ENCODE assay signal across 19 cellular contexts in the genomic region with DNA sequence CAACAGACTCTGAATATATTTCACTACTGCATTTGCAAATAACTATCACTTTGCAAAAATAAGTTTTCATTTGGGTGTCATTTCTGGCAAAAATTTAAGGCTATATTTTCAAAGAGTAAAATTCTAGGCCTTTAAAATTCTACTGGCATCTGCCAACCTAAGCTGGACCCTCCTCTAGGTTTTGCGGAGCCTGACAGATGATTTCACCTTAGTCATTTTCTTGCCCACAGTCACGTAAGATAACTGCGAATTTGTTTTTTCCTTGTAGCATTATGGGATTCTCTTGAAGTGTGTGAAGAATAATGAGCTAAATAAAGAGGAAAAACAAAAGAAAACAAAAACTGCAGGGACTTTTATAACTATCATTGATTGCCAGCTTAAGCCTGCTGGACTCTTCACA. TPM values are rescaled to one million over a fixed set of nuclear protein-coding genes. Genes with fewer than 3 reads are reported as not detected.
DNase-seq lines count a peak whose midpoint lies in the region; TF ChIP-seq lines count a peak whose summit lies in the region.
"Had no signal": no experiment of that assay in that cellular context is flagged by ENCODE, and none has a peak within 500 bp of the region (broad histone marks: within the 10 kb centered on the region; RNA-seq: fewer than 3 reads in every experiment).

No MANE protein-coding gene starts in this region.

- H2AFZ ChIP-seq in mammary epithelial cell (ENCODE audit: low read depth, low read length) (no peak overlapping the region), osteoblast (ENCODE audit: low read length) (no peak overlapping the region)

- H3K4me3 ChIP-seq in breast epithelium (peak overlapping the region in 2 of 3 donors; percentile 12 to 17), mammary epithelial cell (replicated peaks in 1 of 3; ENCODE audit: insufficient read depth in 1 of 3, low read depth in 2 of 3, low read length in 3 of 3) (no peak overlapping the region), osteoblast (ENCODE audit: insufficient read depth, low read length) (no peak overlapping the region), tibial nerve (peak overlapping the region; percentile 3 to 82 (median 8))
- H3K4me3 ChIP-seq: BLaER1 treated with 17β-estradiol and CSF1 and Interleukin-3, amounts not matched to agents 10 nM and 100 nM had no signal

- no peak overlapping the region for H3K4me3 Mint-ChIP-seq in chondrocyte (ENCODE audit: unreplicated experiment)
- no peak overlapping the region for H3K4me3 Mint-ChIP-seq in T-helper 2 cell treated with Interferon-gamma antibody and Interleukin-4, amounts not matched to agents 5 μg/mL and 100 μg/mL, for 36 hours
- H3K4me3 Mint-ChIP-seq: CD8-positive, alpha-beta memory T cell had no signal

- no peaks in the 10 kb centered on the region for H3K9me3 Mint-ChIP-seq in chondrocyte (ENCODE audit: low read depth)
- no peaks in the 10 kb centered on the region for H3K9me3 Mint-ChIP-seq in T-helper 2 cell treated with Interferon-gamma antibody and Interleukin-4, amounts not matched to agents 5 μg/mL and 100 μg/mL, for 36 hours

- dilution Hi-C loops in mammary epithelial cell (cut with HindIII; ENCODE audit: low sequenced_read_pairs), result no loop called here

- H4K20me1 ChIP-seq in mammary epithelial cell (ENCODE audit: insufficient read depth, low read length) (no peaks in the 10 kb centered on the region), osteoblast (ENCODE audit: insufficient read depth, low read length) (no peaks in the 10 kb centered on the region)
- H4K20me1 ChIP-seq: BLaER1 treated with 17β-estradiol and CSF1 and Interleukin-3, amounts not matched to agents 10 nM and 100 nM had no signal

- peaks cover 41% of the 10 kb centered on the region for H3K4me1 Mint-ChIP-seq in chondrocyte (ENCODE audit: low read depth)
- H3K4me1 Mint-ChIP-seq in T-helper 2 cell treated with Interferon-gamma antibody and Interleukin-4, amounts not matched to agents 5 μg/mL and 100 μg/mL, for 36 hours (ENCODE audit: low read depth), result no peaks in the 10 kb centered on the region
- H3K4me1 Mint-ChIP-seq: CD8-positive, alpha-beta memory T cell had no signal

- H3K4me2 ChIP-seq in mammary epithelial cell (ENCODE audit: insufficient read depth, low read depth, low read length), result no peak overlapping the region
- peak overlapping the region; percentile 23 for H3K4me2 ChIP-seq in osteoblast (ENCODE audit: insufficient read depth, low read length)
- H3K4me2 ChIP-seq: BLaER1 treated with 17β-estradiol and CSF1 and Interleukin-3, amounts not matched to agents 10 nM and 100 nM had no signal

- TF ChIP-seq POLR2A in breast epithelium (IDR thresholded peaks at IDR 0.05) (no peak), tibial nerve (IDR thresholded peaks at IDR 0.05) (no peak)

- TF ChIP-seq EP300 in tibial nerve (IDR thresholded peaks at IDR 0.05), result no peak

- H3K4me1 ChIP-seq in breast epithelium (no peaks in the 10 kb centered on the region), mammary epithelial cell (ENCODE audit: insufficient read depth, low read length) (no peaks in the 10 kb centered on the region), osteoblast (ENCODE audit: insufficient read depth, low read length) (peaks cover 3% of the 10 kb centered on the region), tibial nerve (peaks cover 0 to 18% (median 3%) of the 10 kb centered on the region in 4 donors)
- H3K4me1 ChIP-seq: BLaER1 treated with 17β-estradiol and CSF1 and Interleukin-3, amounts not matched to agents 10 nM and 100 nM had no signal

- H3K27ac ChIP-seq in breast epithelium, result no peak overlapping the region
- H3K27ac ChIP-seq in mammary epithelial cell (ENCODE audit: insufficient read depth, low read depth, low read length), result no peak overlapping the region
- H3K27ac ChIP-seq in osteoblast (ENCODE audit: low read depth, low read length), result no peak overlapping the region
- H3K27ac ChIP-seq in tibial nerve, result peak overlapping the region in 3 of 4 donors; percentile 55 to 94 (median 90)
- H3K27ac ChIP-seq: BLaER1 treated with 17β-estradiol and CSF1 and Interleukin-3, amounts not matched to agents 10 nM and 100 nM; RWPE1 had no signal

- H3K79me2 ChIP-seq in mammary epithelial cell (ENCODE audit: insufficient read depth, low read length) (no peaks in the 10 kb centered on the region), osteoblast (ENCODE audit: insufficient read depth, low read length) (peaks cover 18% of the 10 kb centered on the region)

- no peaks in the 10 kb centered on the region for H3K36me3 ChIP-seq in breast epithelium
- no peaks in the 10 kb centered on the region for H3K36me3 ChIP-seq in mammary epithelial cell (ENCODE audit: insufficient read depth, low read length)
- no peaks in the 10 kb centered on the region for H3K36me3 ChIP-seq in osteoblast (ENCODE audit: insufficient read depth, low read length)
- no peaks in the 10 kb centered on the region for H3K36me3 ChIP-seq in tibial nerve
- H3K36me3 ChIP-seq: BLaER1 treated with 17β-estradiol and CSF1 and Interleukin-3, amounts not matched to agents 10 nM and 100 nM had no signal

- no TSS peak for BruUV-seq in mammary epithelial cell (replicated peaks; lab: Mats Ljungman, UMichigan)

- H3K9ac ChIP-seq in mammary epithelial cell (ENCODE audit: insufficient read depth, low read length), result no peak overlapping the region
- H3K9ac ChIP-seq: BLaER1 treated with 17β-estradiol and CSF1 and Interleukin-3, amounts not matched to agents 10 nM and 100 nM had no signal

- TF ChIP-seq CTCF in breast epithelium (IDR thresholded peaks at IDR 0.05) (no peak), mammary epithelial cell (conservative IDR thresholded peaks at IDR 0.05 in 1 of 2, IDR thresholded peaks at IDR 0.05 in 1 of 2; ENCODE audit: extremely low read depth in 1 of 2, insufficient read depth in 1 of 2, low read depth in 1 of 2, low read length in 2 of 2) (no peak), chondrocyte (IDR thresholded peaks at IDR 0.05) (no peak), osteoblast (IDR thresholded peaks at IDR 0.05; ENCODE audit: extremely low read depth, low read depth, low read length) (no peak), tibial nerve (IDR thresholded peaks at IDR 0.05) (no peak)

- in situ Hi-C loops in mammary epithelial cell (cut with MboI; ENCODE audit: low sequenced_read_pairs in 2 of 2), result no loop called here

- H3K27me3 ChIP-seq in breast epithelium, result peaks cover 0 to 10% of the 10 kb centered on the region in 2 donors
- H3K27me3 ChIP-seq in mammary epithelial cell (ENCODE audit: insufficient read depth, low read length), result no peaks in the 10 kb centered on the region
- no peaks in the 10 kb centered on the region for H3K27me3 ChIP-seq in osteoblast (ENCODE audit: insufficient read depth, low read length)
- H3K27me3 ChIP-seq in tibial nerve, result no peaks in the 10 kb centered on the region
- H3K27me3 ChIP-seq: BLaER1 treated with 17β-estradiol and CSF1 and Interleukin-3, amounts not matched to agents 10 nM and 100 nM had no signal

- CTCF ChIA-PET in mammary epithelial cell (lab: Charles Lee; ENCODE audit: low non-redundant PET), result no interaction called here

- no peaks in the 10 kb centered on the region for H3K36me3 Mint-ChIP-seq in chondrocyte (ENCODE audit: low read depth)
- H3K36me3 Mint-ChIP-seq in T-helper 2 cell treated with Interferon-gamma antibody and Interleukin-4, amounts not matched to agents 5 μg/mL and 100 μg/mL, for 36 hours (ENCODE audit: low read depth), result no peaks in the 10 kb centered on the region
- H3K36me3 Mint-ChIP-seq: CD8-positive, alpha-beta memory T cell had no signal

- H3K27me3 Mint-ChIP-seq in chondrocyte (ENCODE audit: low read depth), result no peaks in the 10 kb centered on the region
- H3K27me3 Mint-ChIP-seq in T-helper 2 cell treated with Interferon-gamma antibody and Interleukin-4, amounts not matched to agents 5 μg/mL and 100 μg/mL, for 36 hours (ENCODE audit: low read depth), result no peaks in the 10 kb centered on the region
- H3K27me3 Mint-ChIP-seq: CD8-positive, alpha-beta memory T cell had no signal

- H3K9me3 ChIP-seq in breast epithelium (no peaks in the 10 kb centered on the region), mammary epithelial cell (replicated peaks; ENCODE audit: insufficient read depth, low read length) (no peaks in the 10 kb centered on the region), osteoblast (ENCODE audit: low read depth, low read length) (no peaks in the 10 kb centered on the region), tibial nerve (no peaks in the 10 kb centered on the region)
- H3K9me3 ChIP-seq: BLaER1 treated with 17β-estradiol and CSF1 and Interleukin-3, amounts not matched to agents 10 nM and 100 nM had no signal

- DNase-seq in breast epithelium (ENCODE audit: low spot score in 2 of 2) (no peak), mammary epithelial cell (no peak), chondrocyte (ENCODE audit: low spot score) (no peak), osteoblast (ENCODE audit: insufficient read length, low spot score, missing footprints) (no peak), tibial nerve (ENCODE audit: low spot score in 2 of 2) (no peak), NCI-H2227 treated with DMSO at 0.1 percent for 48 hours (lab: John Stamatoyannopoulos, UW) (no peak)
- DNase-seq in T-helper 2 cell treated with Interferon-gamma antibody and Interleukin-4, amounts not matched to agents 5 μg/mL and 100 μg/mL, for 36 hours (ENCODE audit: low spot score), result no peak
- DNase-seq: CD8-positive, alpha-beta memory T cell; DMS79 treated with DMSO at 0.1 percent for 48 hours; H7; KG1; NCI-H146; NCI-H2081; NCI-H526 treated with DMSO at 0.1 percent for 48 hours; PC-3 had no signal

- peak overlapping the region; percentile 68 for H3K27ac Mint-ChIP-seq in chondrocyte (ENCODE audit: unreplicated experiment)
- H3K27ac Mint-ChIP-seq in T-helper 2 cell treated with Interferon-gamma antibody and Interleukin-4, amounts not matched to agents 5 μg/mL and 100 μg/mL, for 36 hours, result no peak overlapping the region
- H3K27ac Mint-ChIP-seq: CD8-positive, alpha-beta memory T cell had no signal

- 91% methylated on average over 3 of the region's 3 CpGs for WGBS in mammary epithelial cell (ENCODE audit: low coverage, missing lambda C conversion rate)
- WGBS in tibial nerve, 2 donors, result 60 to 66% methylated on average over 3 of the region's 3 CpGs

- intact Hi-C loops in breast epithelium (cut with DNase I; ENCODE audit: low total_unique reads) (no loop called here), mammary epithelial cell (cut with micrococcal nuclease) (no loop called here)

RNA-seq across cellular contexts. Expression of a gene that starts 7.8 kb away (rescaled TPM):
- 10 to 100 TPM in 2 of 3 donors, 1 to 10 TPM in 1; 6.4 to 19.7 (median 14.2) TPM for total RNA-seq in breast epithelium
- not detected for total RNA-seq in mammary epithelial cell
- not detected for polyA plus RNA-seq in mammary epithelial cell
- not detected for polyA minus RNA-seq in mammary epithelial cell
- 8.4 to 20.0 TPM (median 8.9 TPM) in 3 replicates for total RNA-seq in chondrocyte
- 3.8 and 4.7 TPM in 2 replicates for total RNA-seq in osteoblast
- total RNA-seq in tibial nerve, result 100 to 1,000 TPM in 2 of 4 donors, 10 to 100 TPM in 2; 43.2 to 115 (median 104) TPM
- total RNA-seq: CD8-positive, alpha-beta memory T cell; G401; H7; HepG2; PC-3 had no signal
- polyA plus RNA-seq: CD8-positive, alpha-beta memory T cell; HepG2 had no signal

Comparison
In these comparisons a context has a peak if more than half of its experiments do, and no peak if none do; other contexts are left out.
1. H3K4me3 ChIP-seq: peak in breast epithelium (2 of 3) and tibial nerve (4 of 4); none in mammary epithelial cell (0 of 3) and osteoblast (single experiment).
2. H3K27ac ChIP-seq: peak in tibial nerve (3 of 4); none in breast epithelium (0 of 2), mammary epithelial cell (single experiment) and osteoblast (single experiment).